Comparison of ENCODE assay signal across 29 cellular contexts in genomic region chr7:111865430-111865829, GRCh38.
"Had no signal": no experiment of that assay in that cellular context is flagged by ENCODE, and none has a peak within 500 bp of the region (broad histone marks: within the 10 kb centered on the region; RNA-seq: fewer than 3 reads in every experiment).

No MANE protein-coding gene starts in this region.

- H3K4me3 ChIP-seq: ascending aorta, body of pancreas, SK-N-MC had no signal

- DNase-seq: activated B cell treated with CpG ODN at 0.5 μM for 24 hours; activated CD4-positive, alpha-beta T cell treated with anti-CD3 and anti-CD28 coated beads for 1 hour; activated CD4-positive, alpha-beta T cell treated with anti-CD3 and anti-CD28 coated beads, Interleukin-2, amount 10 ng/mL, durations not matched to agents 24 days and 14 days; activated CD4-positive, alpha-beta T cell treated with anti-CD3 and anti-CD28 coated beads, Interleukin-2, amount 50 U/mL, for 48 hours; activated CD8-positive, alpha-beta memory T cell treated with anti-CD3 and anti-CD28 coated beads, Interleukin-2, amount 10 ng/mL, durations not matched to agents 7 days and 5 days; activated effector memory CD4-positive, alpha-beta T cell treated with anti-CD3 and anti-CD28 coated beads, Interleukin-2, amount 50 U/mL, for 16 hours; activated naive CD4-positive, alpha-beta T cell treated with Interleukin-2 at 50 U/mL for 16 hours; activated naive CD8-positive, alpha-beta T cell treated with anti-CD3 and anti-CD28 coated beads, Interleukin-2, amount 50 U/mL, for 24 hours; activated T-cell treated with anti-CD3 and anti-CD28 coated beads, Interleukin-2, amount 50 U/mL, for 4 hours; amniotic stem cell; body of pancreas; NCI-H1092; NCI-H1417; NCI-H1930; NCI-H2171; NCI-H226; NCI-H526; NCI-H82; OCI-M1; RPMI8226; T-cell; T-helper 2 cell; T1000 had no signal

- H3K9me3 ChIP-seq: ascending aorta, body of pancreas had no signal

- H3K27ac ChIP-seq: body of pancreas, KMS-11, SK-N-MC had no signal

- ATAC-seq: activated CD8-positive, alpha-beta memory T cell treated with anti-CD3 and anti-CD28 coated beads, Interleukin-2, amount 10 ng/mL, durations not matched to agents 7 days and 5 days; activated naive CD4-positive, alpha-beta T cell treated with anti-CD3 and anti-CD28 coated beads, Interleukin-2, amount 50 U/mL, for 72 hours; activated naive CD8-positive, alpha-beta T cell treated with anti-CD3 and anti-CD28 coated beads, Interleukin-2, amount 50 U/mL, for 24 hours; activated T-cell treated with anti-CD3 and anti-CD28 coated beads, Interleukin-2, amount 50 U/mL, for 4 hours; body of pancreas; Panc1; Right ventricle myocardium inferior; T-cell had no signal

- H3K4me1 ChIP-seq: body of pancreas had no signal

- H3K27me3 ChIP-seq: ascending aorta, body of pancreas had no signal

- H3K9ac ChIP-seq: KMS-11 had no signal
